ENCODE assay signal across 1 cellular context in genomic region chr19:19732579-19733501, GRCh38.
TF ChIP-seq lines count a peak whose summit lies in the region.

Gene ZNF14, minus strand, starts transcription at chr19:19733112. Its CDS starts 154 bp downstream, at chr19:19732958.

TF ChIP-seq in HepG2, 621 proteins besides CTCF, POLR2A, EP300 and RAD21 (continued from another document and continues in another):
- TF ChIP-seq FUBP1 (CRISPR knock-in tag; IDR thresholded peaks at IDR 0.05; ENCODE audit: borderline replicate concordance): no peak
- no peak for TF ChIP-seq KLF12 (CRISPR knock-in tag; IDR thresholded peaks at IDR 0.05; ENCODE audit: borderline replicate concordance)
- TF ChIP-seq ZNF607 (CRISPR knock-in tag; IDR thresholded peaks at IDR 0.05; ENCODE audit: borderline replicate concordance): no peak
- no peak for TF ChIP-seq MLLT10 (CRISPR knock-in tag; IDR thresholded peaks at IDR 0.05)
- peak; percentile 28; the same call in 1 of the 2 replicates for TF ChIP-seq TBX2 (CRISPR knock-in tag; IDR thresholded peaks at IDR 0.05; ENCODE audit: borderline replicate concordance)
- TF ChIP-seq ZNF468 (CRISPR knock-in tag; IDR thresholded peaks at IDR 0.05): no peak
- TF ChIP-seq ZNF572 (CRISPR knock-in tag; IDR thresholded peaks at IDR 0.05): no peak; the same call in 1 of the 2 replicates
- TF ChIP-seq SMAD1 (CRISPR knock-in tag; IDR thresholded peaks at IDR 0.05; ENCODE audit: borderline replicate concordance, low read depth): no peak
- TF ChIP-seq ZNF337 (CRISPR knock-in tag; IDR thresholded peaks at IDR 0.05; ENCODE audit: borderline replicate concordance, low read depth): peak; percentile 69; the same call in 1 of the 2 replicates
- no peak for TF ChIP-seq RFXANK (CRISPR knock-in tag; IDR thresholded peaks at IDR 0.05)
- no peak for TF ChIP-seq PAX8 (CRISPR knock-in tag; IDR thresholded peaks at IDR 0.05; ENCODE audit: borderline replicate concordance)
- 0 out of 2 replicates have a peak, but pooled peaks have one; percentile 25 for TF ChIP-seq ZNF296 (CRISPR knock-in tag; conservative IDR thresholded peaks at IDR 0.05)
- no peak for TF ChIP-seq CENPX (CRISPR knock-in tag; IDR thresholded peaks at IDR 0.05)
- TF ChIP-seq IKZF5 (CRISPR knock-in tag; IDR thresholded peaks at IDR 0.05): no peak; the same call in 1 of the 2 replicates
- TF ChIP-seq ZNF20 (CRISPR knock-in tag; IDR thresholded peaks at IDR 0.05): no peak
- TF ChIP-seq ZNF780A (CRISPR knock-in tag; IDR thresholded peaks at IDR 0.05): peak; percentile 75; the same call in 1 of the 2 replicates
- TF ChIP-seq CCAR2 (optimal IDR thresholded peaks at IDR 0.05; ENCODE audit: low read depth, low read length): no peak
- no peak for TF ChIP-seq PLRG1 (conservative IDR thresholded peaks at IDR 0.05)
- peak; percentile 79 for TF ChIP-seq HOXA5 (CRISPR knock-in tag; IDR thresholded peaks at IDR 0.05)
- TF ChIP-seq SPEN (CRISPR knock-in tag; IDR thresholded peaks at IDR 0.05; ENCODE audit: low read depth): peak; percentile 79; the same call in 1 of the 2 replicates
- peak; percentile 69 for TF ChIP-seq ZNF777 (CRISPR knock-in tag; IDR thresholded peaks at IDR 0.05)
- no peak for TF ChIP-seq PRDM10 (CRISPR knock-in tag; IDR thresholded peaks at IDR 0.05; ENCODE audit: low read depth)
- TF ChIP-seq CCDC6 (CRISPR knock-in tag; IDR thresholded peaks at IDR 0.05): peak; percentile 61; the same call in 1 of the 2 replicates
- TF ChIP-seq NFYB (CRISPR knock-in tag; IDR thresholded peaks at IDR 0.05): peak; percentile 79
- TF ChIP-seq ZNF224 (CRISPR knock-in tag; IDR thresholded peaks at IDR 0.05): no peak
- peak; percentile 21; the same call in 1 of the 2 replicates for TF ChIP-seq ETV5 (CRISPR knock-in tag; IDR thresholded peaks at IDR 0.05; ENCODE audit: borderline replicate concordance)
- TF ChIP-seq PATZ1 (CRISPR knock-in tag; IDR thresholded peaks at IDR 0.05): no peak
- TF ChIP-seq MYNN (CRISPR knock-in tag; IDR thresholded peaks at IDR 0.05; ENCODE audit: low read depth): no peak
- TF ChIP-seq CBX2 (IDR thresholded peaks at IDR 0.05; ENCODE audit: low read depth, low read length): no peak
- TF ChIP-seq CBX2 (CRISPR knock-in tag; IDR thresholded peaks at IDR 0.05; ENCODE audit: low read depth): no peak
- TF ChIP-seq ARID5B (CRISPR knock-in tag; IDR thresholded peaks at IDR 0.05): 0 out of 2 replicates have a peak, but pooled peaks have one; percentile 10
- 0 out of 2 replicates have a peak, but pooled peaks have one; percentile 25 for TF ChIP-seq ELF3 (CRISPR knock-in tag; IDR thresholded peaks at IDR 0.05)
- 0 out of 2 replicates have a peak, but pooled peaks have one; percentile 19 for TF ChIP-seq ZNF205 (CRISPR knock-in tag; IDR thresholded peaks at IDR 0.05)
- peak; percentile 66; the same call in 1 of the 2 replicates for TF ChIP-seq TGIF2 (CRISPR knock-in tag; IDR thresholded peaks at IDR 0.05)
- peak; percentile 71 for TF ChIP-seq MXD1 (CRISPR knock-in tag; IDR thresholded peaks at IDR 0.05)
- TF ChIP-seq ZSCAN21 (CRISPR knock-in tag; IDR thresholded peaks at IDR 0.05; ENCODE audit: borderline replicate concordance): peak; percentile 71; the same call in 1 of the 2 replicates
- TF ChIP-seq NCOA1 (CRISPR knock-in tag; IDR thresholded peaks at IDR 0.05): no peak
- TF ChIP-seq ZSCAN29 (CRISPR knock-in tag; conservative IDR thresholded peaks at IDR 0.05): no peak
- peak; percentile 80; the same call in 1 of the 2 replicates for TF ChIP-seq MYPOP (CRISPR knock-in tag; IDR thresholded peaks at IDR 0.05)
- TF ChIP-seq ATF5 (CRISPR knock-in tag; IDR thresholded peaks at IDR 0.05; ENCODE audit: low read depth): no peak
- TF ChIP-seq SIX4 (CRISPR knock-in tag; IDR thresholded peaks at IDR 0.05): 0 out of 2 replicates have a peak, but pooled peaks have one; percentile 31
- TF ChIP-seq ZNF3 (CRISPR knock-in tag; IDR thresholded peaks at IDR 0.05): no peak
- TF ChIP-seq ZBTB20 (CRISPR knock-in tag; IDR thresholded peaks at IDR 0.05; ENCODE audit: borderline replicate concordance, low read depth): no peak
- TF ChIP-seq SKI (IDR thresholded peaks at IDR 0.05; ENCODE audit: partially characterized antibody): no peak
